Comparison of ENCODE assay signal across 8 cellular contexts in the genomic region with DNA sequence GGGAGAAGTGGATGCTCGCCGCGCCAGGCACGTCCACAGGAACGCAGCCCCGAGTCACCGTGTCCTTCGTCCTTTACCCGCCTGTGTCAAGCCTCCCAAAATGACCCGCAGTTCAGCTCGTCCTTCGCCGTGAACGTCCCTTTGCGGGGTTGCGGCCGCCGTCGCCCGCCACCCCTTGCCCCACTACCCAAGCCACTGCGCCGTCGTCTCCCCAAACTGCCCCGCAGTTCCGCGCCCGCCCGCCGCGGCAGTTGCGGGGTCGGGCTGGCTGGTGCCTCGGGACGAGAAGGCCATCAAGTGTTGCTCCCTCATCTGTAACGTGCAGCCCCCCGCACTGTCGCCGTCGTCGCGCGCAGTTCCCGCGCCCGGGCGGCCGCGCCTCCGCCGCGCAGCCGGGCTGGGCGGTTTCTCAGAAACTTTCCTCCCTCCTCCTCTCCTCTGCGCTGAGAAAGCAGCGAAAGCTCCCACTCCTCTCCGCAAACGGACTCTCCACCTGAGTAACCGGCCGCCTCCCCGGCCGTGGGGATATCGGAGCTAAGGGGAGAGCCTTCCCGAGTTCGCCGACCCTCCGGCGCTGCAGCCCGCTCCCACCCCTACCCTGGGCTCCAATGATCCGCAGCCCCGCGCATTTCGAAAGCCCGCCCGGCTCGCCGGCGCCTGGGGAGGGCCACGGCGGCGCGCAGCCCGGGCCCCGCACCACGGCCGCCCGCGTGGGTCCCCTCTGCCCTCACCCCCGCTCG. TPM values are rescaled to one million over a fixed set of nuclear protein-coding genes. Genes with fewer than 3 reads are reported as not detected.
DNase-seq lines count a peak whose midpoint lies in the region; ATAC-seq, FAIRE-seq and TF ChIP-seq lines count a peak whose summit lies in the region.

No MANE protein-coding gene starts in this region.

- no peak for TF ChIP-seq CTCF in Calu3 (IDR thresholded peaks at IDR 0.05; ENCODE audit: unreplicated experiment)
- TF ChIP-seq CTCF in esophagus muscularis mucosa (IDR thresholded peaks at IDR 0.05): no peak
- no peak for TF ChIP-seq CTCF in natural killer cell (IDR thresholded peaks at IDR 0.05)

- H3K9me3 ChIP-seq in esophagus muscularis mucosa: no peaks in the 10 kb centered on the region

- H3K4me1 Mint-ChIP-seq in Calu3 (ENCODE audit: low read depth, unreplicated experiment): peaks cover 26% of the 10 kb centered on the region
- peaks cover 57 to 77% of the 10 kb centered on the region in 2 donors for H3K4me1 Mint-ChIP-seq in natural killer cell

- H3K27me3 Mint-ChIP-seq in Calu3 (ENCODE audit: unreplicated experiment) (no peaks in the 10 kb centered on the region), natural killer cell (ENCODE audit: low read depth in 2 of 2) (no peaks in the 10 kb centered on the region)

- peak; percentile 32 for DNase-seq in Calu3
- DNase-seq in LoVo (ENCODE audit: low spot score): peak; percentile 28
- peak; percentile 82 for DNase-seq in activated CD8-positive, alpha-beta memory T cell treated with anti-CD3 and anti-CD28 coated beads, Interleukin-2, amount 50 U/mL, for 48 hours
- DNase-seq in esophagus muscularis mucosa (ENCODE audit: extremely low spot score): peak; percentile 91
- DNase-seq in natural killer cell: peak; percentile 49
- DNase-seq in urothelium cell line (ENCODE audit: low spot score): peak; percentile 40

- H3K4me1 ChIP-seq in esophagus muscularis mucosa: peaks cover 40 to 57% (median 54%) of the 10 kb centered on the region in 4 donors

- WGBS in esophagus muscularis mucosa: 1% methylated on average over 14 of the region's 89 CpGs

- no peak for TF ChIP-seq POLR2A in esophagus muscularis mucosa (IDR thresholded peaks at IDR 0.05; ENCODE audit: low read depth)

- peaks cover 88% of the 10 kb centered on the region for H3K36me3 Mint-ChIP-seq in Calu3 (ENCODE audit: insufficient read depth, unreplicated experiment)
- peaks cover 17% of the 10 kb centered on the region for H3K36me3 Mint-ChIP-seq in natural killer cell

- no TSS peak for BruUV-seq in Calu3 (replicated peaks; lab: Mats Ljungman, UMichigan)

- peak in 1 of 3 donors; percentile 5 for ATAC-seq in natural killer cell
- no peak for ATAC-seq in HG02623 (IDR thresholded peaks at IDR 0.05; ENCODE audit: unreplicated experiment)
- ATAC-seq in GM21360 (IDR thresholded peaks at IDR 0.05; ENCODE audit: unreplicated experiment): no peak

- FAIRE-seq in urothelium cell line (lab: Jason Lieb, UNC): peak; percentile 73

- H3K27ac Mint-ChIP-seq in Calu3 (ENCODE audit: unreplicated experiment): peak overlapping the region; percentile 98
- H3K27ac Mint-ChIP-seq in natural killer cell: peak overlapping the region; percentile 99 to 100

- H3K27me3 ChIP-seq in esophagus muscularis mucosa: no peaks in the 10 kb centered on the region

- peak overlapping the region; percentile 98 to 100 (median 99) for H3K27ac ChIP-seq in esophagus muscularis mucosa (replicated peaks in 1 of 4)

- H3K4me3 Mint-ChIP-seq in Calu3 (ENCODE audit: low read depth, unreplicated experiment): peak overlapping the region; percentile 99
- H3K4me3 Mint-ChIP-seq in natural killer cell: peak overlapping the region; percentile 100

- no peak for TF ChIP-seq EP300 in esophagus muscularis mucosa (IDR thresholded peaks at IDR 0.05)

- CTCF ChIA-PET in Calu3 (lab: Charles Lee): interaction anchor here (0.6 kb wide), 1 partner anchor 13 kb away, joined by 4 read pairs; no protein-coding TSS in a partner anchor

- peaks cover 0 to 30% (median 15%) of the 10 kb centered on the region in 4 donors for H3K36me3 ChIP-seq in esophagus muscularis mucosa

- H3K4me3 ChIP-seq in esophagus muscularis mucosa: peak overlapping the region; percentile 69 to 76 (median 72)

- intact Hi-C loops in Calu3 (cut with micrococcal nuclease; ENCODE audit: unreplicated experiment) (loop anchor here (5.0 to 10.0 kb wide), 2 partner anchors 173 to 251 kb away; no protein-coding TSS in a partner anchor), esophagus muscularis mucosa (cut with DNase I) (no loop called here), natural killer cell (cut with micrococcal nuclease) (loop anchor here (2.0 to 10.0 kb wide), 2 partner anchors 367 to 739 kb away; a partner anchor contains a TSS)

- H3K9me3 Mint-ChIP-seq in Calu3 (ENCODE audit: low read depth, unreplicated experiment): no peaks in the 10 kb centered on the region
- no peaks in the 10 kb centered on the region for H3K9me3 Mint-ChIP-seq in natural killer cell

RNA-seq across cellular contexts. Expression of a gene that starts 6.7 kb away (rescaled TPM):
- total RNA-seq in Calu3 (2022): 37.7 and 41.0 TPM in 2 replicates
- 10 to 100 TPM; 48.7 to 97.4 (median 70.6) TPM for total RNA-seq in esophagus muscularis mucosa
- 100 to 1,000 TPM; 119 to 207 (median 130) TPM for total RNA-seq in natural killer cell

RNA-seq across cellular contexts. Expression of a gene that starts 27.9 kb away (rescaled TPM):
- total RNA-seq in Calu3 (2022) (5.4 and 6.0 TPM in 2 replicates), esophagus muscularis mucosa (1 to 10 TPM in 1 of 4 donors, not detected in 3; 1.7 TPM), natural killer cell (1 to 10 TPM in 2 of 3 donors, under 1 TPM in 1; 0.45 to 2.6 (median 2.2) TPM)

Comparison
In these comparisons a context has a peak if more than half of its experiments do, and no peak if none do; other contexts are left out.
1. DNase-seq: peak in every context shown above with its lines; median percentile 91 in esophagus muscularis mucosa; 82 in activated CD8-positive, alpha-beta memory T cell treated with anti-CD3 and anti-CD28 coated beads, Interleukin-2, amount 50 U/mL, for 48 hours; 49 in natural killer cell; 40 in urothelium cell line; 32 in Calu3; 28 in LoVo.